ENCODE assay signal across 10 cellular contexts in genomic region chr4:128825226-128825625, GRCh38. TPM values are rescaled to one million over a fixed set of nuclear protein-coding genes. Genes with fewer than 3 reads are reported as not detected.
A peak's percentile ranks its signal among the peaks of the same experiment; 100 is the strongest.
DNase-seq lines count a peak whose midpoint lies in the region; ATAC-seq and TF ChIP-seq lines count a peak whose summit lies in the region.
"Had no signal": no experiment of that assay in that cellular context is flagged by ENCODE, and none has a peak within 500 bp of the region (broad histone marks: within the 10 kb centered on the region; RNA-seq: fewer than 3 reads in every experiment).

No MANE protein-coding gene starts in this region.

- H3K9me3 Mint-ChIP-seq in MCF 10A (ENCODE audit: unreplicated experiment) (no peaks in the 10 kb centered on the region), memory B cell (peaks cover 2% of the 10 kb centered on the region)

- TF ChIP-seq POLR2A in breast epithelium (IDR thresholded peaks at IDR 0.05) (no peak), stomach (IDR thresholded peaks at IDR 0.05) (no peak)

- DNase-seq in MCF 10A (ENCODE audit: unreplicated experiment) (peak; percentile 49), breast epithelium (ENCODE audit: low spot score in 2 of 2) (no peak), astrocyte of the hippocampus (ENCODE audit: low read depth, low spot score) (peak; percentile 11), memory B cell (ENCODE audit: low spot score in 2 of 2) (no peak), ureter (ENCODE audit: low spot score) (no peak), stomach (no peak), NCI-H524 (lab: John Stamatoyannopoulos, UW) (no peak), DMS 273 treated with DMSO at 0.1 percent for 48 hours (lab: John Stamatoyannopoulos, UW) (no peak)
- DNase-seq: H7, SHP77 treated with DMSO at 0.1 percent for 48 hours had no signal

- ATAC-seq in memory B cell (ENCODE audit: low read depth), result no peak

- no peaks in the 10 kb centered on the region for H3K36me3 Mint-ChIP-seq in MCF 10A (ENCODE audit: insufficient read depth, unreplicated experiment)
- H3K36me3 Mint-ChIP-seq in memory B cell, result peaks cover 10% of the 10 kb centered on the region

- no peak for TF ChIP-seq CTCF in MCF 10A (IDR thresholded peaks at IDR 0.05; ENCODE audit: unreplicated experiment)
- no peak for TF ChIP-seq CTCF in breast epithelium (IDR thresholded peaks at IDR 0.05)
- TF ChIP-seq CTCF in stomach (IDR thresholded peaks at IDR 0.05), result no peak

- no peaks in the 10 kb centered on the region for H3K36me3 ChIP-seq in breast epithelium
- peaks cover 0 to 6% (median 0%) of the 10 kb centered on the region in 4 donors for H3K36me3 ChIP-seq in stomach

- H3K4me3 Mint-ChIP-seq in MCF 10A (ENCODE audit: unreplicated experiment) (peak overlapping the region; percentile 11), memory B cell (no peak overlapping the region)

- peak overlapping the region; percentile 90 for H3K27ac Mint-ChIP-seq in MCF 10A (ENCODE audit: low read depth, unreplicated experiment)
- peak overlapping the region; percentile 62 for H3K27ac Mint-ChIP-seq in memory B cell

- H3K27ac ChIP-seq in breast epithelium (no peak overlapping the region), stomach (no peak overlapping the region)

- CTCF ChIA-PET in MCF 10A (lab: Yijun Ruan, JAX), result interaction anchor here (1.0 to 1.3 kb wide), 2 partner anchors 38 to 398 kb away, joined by 3 to 4 read pairs; no protein-coding TSS in a partner anchor

- no peak for TF ChIP-seq EP300 in stomach (IDR thresholded peaks at IDR 0.05)

- no peak overlapping the region for H3K4me3 ChIP-seq in breast epithelium
- no peak overlapping the region for H3K4me3 ChIP-seq in stomach

- 71 to 83% (median 79%) methylated on average over 7 of the region's 7 CpGs for WGBS in stomach, 5 donors

- BruUV-seq in MCF 10A (replicated peaks; lab: Mats Ljungman, UMichigan), result no TSS peak

- H3K9me3 ChIP-seq in breast epithelium (no peaks in the 10 kb centered on the region), stomach (no peaks in the 10 kb centered on the region)

- H3K4me1 ChIP-seq in breast epithelium (no peaks in the 10 kb centered on the region), stomach (peaks cover 43 to 96% (median 65%) of the 10 kb centered on the region in 4 donors)

- no peaks in the 10 kb centered on the region for H3K27me3 ChIP-seq in breast epithelium
- H3K27me3 ChIP-seq in stomach, result no peaks in the 10 kb centered on the region

- H3K27me3 Mint-ChIP-seq in MCF 10A (ENCODE audit: insufficient read depth, unreplicated experiment) (no peaks in the 10 kb centered on the region), memory B cell (no peaks in the 10 kb centered on the region)

- H3K4me1 Mint-ChIP-seq in MCF 10A (ENCODE audit: insufficient read depth, unreplicated experiment) (peaks cover 33% of the 10 kb centered on the region), memory B cell (peaks cover 34% of the 10 kb centered on the region)

- intact Hi-C loops in MCF 10A (cut with micrococcal nuclease), result no loop called here
- intact Hi-C loops in breast epithelium (cut with DNase I; ENCODE audit: low total_unique reads), result no loop called here
- intact Hi-C loops in stomach (cut with DNase I; ENCODE audit: low total_unique reads), result no loop called here

- POLR2A ChIA-PET in MCF 10A (lab: Yijun Ruan, JAX), result interaction anchor here (0.6 to 3.2 kb wide), 3 partner anchors 12 to 36 kb away, joined by 3 to 42 read pairs (median 4); no protein-coding TSS in a partner anchor

RNA-seq across cellular contexts. Expression of gene JADE1, which starts 15.7 kb away (rescaled TPM):
- total RNA-seq in MCF 10A (2022) (22.7 and 25.9 TPM in 2 replicates), breast epithelium (10 to 100 TPM; 51.2 to 86.7 (median 62.6) TPM), ureter (56.8 TPM), stomach (10 to 100 TPM; 11.6 to 57.2 (median 31.7) TPM)
- polyA plus RNA-seq in stomach, result 10 to 100 TPM; 11.2 to 16.3 (median 12.3) TPM

Comparison
In these comparisons a context has a peak if more than half of its experiments do, and no peak if none do; other contexts are left out.
1. DNase-seq: peak in MCF 10A (single experiment) and astrocyte of the hippocampus (single experiment); none in breast epithelium (0 of 2), memory B cell (0 of 2), ureter (single experiment), stomach (single experiment), NCI-H524 (0 of 2) and DMS 273 treated with DMSO at 0.1 percent for 48 hours (single experiment).